22 cellular contexts compared by ENCODE assay signal in genomic region chr1:202297291-202297690, GRCh38.
"Had no signal": no experiment of that assay in that cellular context is flagged by ENCODE, and none has a peak within 500 bp of the region (broad histone marks: within the 10 kb centered on the region; RNA-seq: fewer than 3 reads in every experiment).

No MANE protein-coding gene starts in this region.

- H3K27ac ChIP-seq: RWPE1 had no signal

- H3K36me3 ChIP-seq: MG63 had no signal

- H3K4me3 ChIP-seq: MG63 had no signal

- DNase-seq: IMR-90; Karpas-422; KG1; MG63; NCI-H1092 treated with DMSO at 0.1 percent for 48 hours; NCI-H1436; NCI-H187; NCI-H2029; NCI-H2081 treated with DMSO at 0.1 percent for 48 hours; NCI-H2171; NCI-H226; NCI-H510A treated with DMSO at 0.1 percent for 48 hours; NCI-H526; NCI-H748 treated with DMSO at 0.1 percent for 48 hours; NK-92 treated with Interleukin-12 subunit alpha and Interleukin-12 subunit beta, amount 100 ng/mL, for 24 hours; PC-3; SHP77; SK-N-SH; SW 1271 had no signal

- H3K27me3 ChIP-seq: MG63 had no signal

- ATAC-seq: HepG2, Panc1, PC-3 had no signal

- H3K9me3 ChIP-seq: MG63, SK-N-SH had no signal
